In genomic region chr18:28040216-28040615, GRCh38 we compare ENCODE assay signal across 20 cellular contexts.
DNase-seq lines count a peak whose midpoint lies in the region; ATAC-seq and TF ChIP-seq lines count a peak whose summit lies in the region.
"Had no signal": no experiment of that assay in that cellular context is flagged by ENCODE, and none has a peak within 500 bp of the region (broad histone marks: within the 10 kb centered on the region; RNA-seq: fewer than 3 reads in every experiment).

No MANE protein-coding gene starts in this region.

- H3K9ac ChIP-seq in GM23248 (no peak overlapping the region), mesendoderm (ENCODE audit: low read length) (no peak overlapping the region)

- H3K9me3 Mint-ChIP-seq in chondrocyte (ENCODE audit: low read depth) (no peaks in the 10 kb centered on the region), osteocyte (ENCODE audit: unreplicated experiment) (no peaks in the 10 kb centered on the region)
- H3K9me3 Mint-ChIP-seq in activated CD4-positive, alpha-beta T cell treated with anti-CD3 and anti-CD28 coated beads, Interleukin-2, amount 10 ng/mL, durations not matched to agents 24 days and 14 days: no peaks in the 10 kb centered on the region
- no peaks in the 10 kb centered on the region for H3K9me3 Mint-ChIP-seq in stimulated activated naive B cell treated with anti-CD40 and anti-IgM and Interleukin-4, amounts not matched to agents 10 μg/mL and 1 μg/mL and 100 μg/mL, for 72 hours

- no peak overlapping the region for H4K8ac ChIP-seq in mesendoderm (ENCODE audit: low read depth, low read length)

- H3K27me3 ChIP-seq in GM23248 (replicated peaks; ENCODE audit: insufficient read depth) (no peaks in the 10 kb centered on the region), mesendoderm (ENCODE audit: insufficient read depth, low read length, poor library complexity) (no peaks in the 10 kb centered on the region)

- no peak overlapping the region for H3K4me2 ChIP-seq in GM23248 (ENCODE audit: unreplicated experiment)
- H3K4me2 ChIP-seq in mesendoderm (ENCODE audit: low read length): no peak overlapping the region
- H3K4me2 ChIP-seq: SK-N-SH had no signal

- H3K27me3 Mint-ChIP-seq in chondrocyte (ENCODE audit: low read depth): no peaks in the 10 kb centered on the region
- no peaks in the 10 kb centered on the region for H3K27me3 Mint-ChIP-seq in osteocyte (ENCODE audit: unreplicated experiment)
- H3K27me3 Mint-ChIP-seq in activated CD4-positive, alpha-beta T cell treated with anti-CD3 and anti-CD28 coated beads, Interleukin-2, amount 10 ng/mL, durations not matched to agents 24 days and 14 days: no peaks in the 10 kb centered on the region
- H3K27me3 Mint-ChIP-seq in stimulated activated naive B cell treated with anti-CD40 and anti-IgM and Interleukin-4, amounts not matched to agents 10 μg/mL and 1 μg/mL and 100 μg/mL, for 72 hours: no peaks in the 10 kb centered on the region
- H3K27me3 Mint-ChIP-seq: CD4-positive, CD25-positive, alpha-beta regulatory T cell had no signal

- no peaks in the 10 kb centered on the region for H3K9me2 ChIP-seq in GM23248 (ENCODE audit: insufficient read depth)
- H3K9me2 ChIP-seq: SK-N-SH had no signal

- H3K4me3 ChIP-seq in GM23248: no peak overlapping the region
- no peak overlapping the region for H3K4me3 ChIP-seq in mesendoderm (ENCODE audit: low read length)
- H3K4me3 ChIP-seq: K562 had no signal

- H3K27ac Mint-ChIP-seq in chondrocyte (ENCODE audit: unreplicated experiment) (peak overlapping the region; percentile 87), osteocyte (ENCODE audit: unreplicated experiment) (peak overlapping the region; percentile 20)
- no peak overlapping the region for H3K27ac Mint-ChIP-seq in activated CD4-positive, alpha-beta T cell treated with anti-CD3 and anti-CD28 coated beads, Interleukin-2, amount 10 ng/mL, durations not matched to agents 24 days and 14 days
- no peak overlapping the region for H3K27ac Mint-ChIP-seq in stimulated activated naive B cell treated with anti-CD40 and anti-IgM and Interleukin-4, amounts not matched to agents 10 μg/mL and 1 μg/mL and 100 μg/mL, for 72 hours
- H3K27ac Mint-ChIP-seq: CD4-positive, CD25-positive, alpha-beta regulatory T cell had no signal

- H2BK120ac ChIP-seq in mesendoderm (ENCODE audit: low read depth, low read length): no peak overlapping the region

- no peak overlapping the region for H2BK5ac ChIP-seq in mesendoderm (ENCODE audit: low read length)

- TF ChIP-seq CTCF in chondrocyte (IDR thresholded peaks at IDR 0.05) (no peak), osteocyte (IDR thresholded peaks at IDR 0.05) (no peak)

- no peak overlapping the region for H2BK15ac ChIP-seq in mesendoderm (replicated peaks; ENCODE audit: low read depth)

- H3K27ac ChIP-seq in GM23248 (peak overlapping the region; percentile 78), mesendoderm (ENCODE audit: low read depth, low read length) (no peak overlapping the region)

- intact Hi-C loops in activated CD4-positive, alpha-beta T cell treated with anti-CD3 and anti-CD28 coated beads, Interleukin-2, amount 10 ng/mL, durations not matched to agents 24 days and 14 days (cut with micrococcal nuclease): no loop called here

- no peak overlapping the region for H2AFZ ChIP-seq in GM23248

- in situ Hi-C loops in GM23248 (cut with MboI): no loop called here

- H3K4ac ChIP-seq in mesendoderm (ENCODE audit: low read depth, low read length): no peak overlapping the region

- no peak for ATAC-seq in stimulated activated naive B cell treated with anti-CD40 and anti-IgM and Interleukin-4, amounts not matched to agents 10 μg/mL and 1 μg/mL and 100 μg/mL, for 72 hours (replicated peaks)
- ATAC-seq: K562, Panc1 had no signal

- H3K4me1 Mint-ChIP-seq in chondrocyte (ENCODE audit: low read depth) (peaks cover 55% of the 10 kb centered on the region), osteocyte (ENCODE audit: unreplicated experiment) (peaks cover 31% of the 10 kb centered on the region)
- no peaks in the 10 kb centered on the region for H3K4me1 Mint-ChIP-seq in activated CD4-positive, alpha-beta T cell treated with anti-CD3 and anti-CD28 coated beads, Interleukin-2, amount 10 ng/mL, durations not matched to agents 24 days and 14 days
- H3K4me1 Mint-ChIP-seq in stimulated activated naive B cell treated with anti-CD40 and anti-IgM and Interleukin-4, amounts not matched to agents 10 μg/mL and 1 μg/mL and 100 μg/mL, for 72 hours: no peaks in the 10 kb centered on the region
- H3K4me1 Mint-ChIP-seq: CD4-positive, CD25-positive, alpha-beta regulatory T cell had no signal

- H3K18ac ChIP-seq in mesendoderm (ENCODE audit: low read length): no peak overlapping the region

- H3K56ac ChIP-seq in mesendoderm (ENCODE audit: low read length): no peak overlapping the region

- no peaks in the 10 kb centered on the region for H3K9me3 ChIP-seq in GM23248 (ENCODE audit: low read depth)
- H3K9me3 ChIP-seq: SK-N-SH had no signal

- no peak overlapping the region for H2AK5ac ChIP-seq in mesendoderm (ENCODE audit: low read length)

- H4K20me1 ChIP-seq in GM23248 (ENCODE audit: insufficient read depth): no peaks in the 10 kb centered on the region

- no peaks in the 10 kb centered on the region for H3K36me3 ChIP-seq in GM23248 (ENCODE audit: low read depth)
- H3K36me3 ChIP-seq in mesendoderm (ENCODE audit: control insufficient read depth, insufficient read depth, low read length): no peaks in the 10 kb centered on the region

- H3K79me1 ChIP-seq in mesendoderm (ENCODE audit: low read length): peaks cover 7% of the 10 kb centered on the region

- H3K23ac ChIP-seq in mesendoderm (ENCODE audit: low read length): no peak overlapping the region

- WGBS in GM23248 (ENCODE audit: low coverage in 1 of 2, low lambda C conversion rate in 2 of 2, missing lambda C conversion rate in 2 of 2), 2 experiments: 68 to 73% methylated on average over 2 of the region's 2 CpGs
- WGBS in mesendoderm (ENCODE audit: extremely low coverage, insufficient coverage, low lambda C conversion rate): no CpG with 5 or more reads among the region's 2 CpGs

- H3K4me3 Mint-ChIP-seq in chondrocyte (ENCODE audit: unreplicated experiment) (no peak overlapping the region), osteocyte (ENCODE audit: unreplicated experiment) (no peak overlapping the region)
- no peak overlapping the region for H3K4me3 Mint-ChIP-seq in activated CD4-positive, alpha-beta T cell treated with anti-CD3 and anti-CD28 coated beads, Interleukin-2, amount 10 ng/mL, durations not matched to agents 24 days and 14 days
- H3K4me3 Mint-ChIP-seq in stimulated activated naive B cell treated with anti-CD40 and anti-IgM and Interleukin-4, amounts not matched to agents 10 μg/mL and 1 μg/mL and 100 μg/mL, for 72 hours: no peak overlapping the region
- H3K4me3 Mint-ChIP-seq: CD4-positive, CD25-positive, alpha-beta regulatory T cell had no signal

- DNase-seq in GM23248 (no peak), LHCN-M2 (ENCODE audit: low read depth) (peak; percentile 51), chondrocyte (ENCODE audit: low spot score) (no peak), osteocyte (ENCODE audit: extremely low spot score, unreplicated experiment) (no peak), mesendoderm (no peak), DMS153 treated with DMSO at 0.1 percent for 48 hours (lab: John Stamatoyannopoulos, UW; ENCODE audit: unreplicated experiment) (no peak)
- DNase-seq in activated CD4-positive, alpha-beta T cell treated with anti-CD3 and anti-CD28 coated beads, Interleukin-2, amount 10 ng/mL, durations not matched to agents 24 days and 14 days: no peak
- no peak for DNase-seq in stimulated activated naive B cell treated with anti-CD40 and anti-IgM and Interleukin-4, amounts not matched to agents 10 μg/mL and 1 μg/mL and 100 μg/mL, for 72 hours
- DNase-seq: CD4-positive, CD25-positive, alpha-beta regulatory T cell; COR-L47; NCI-H1092; NCI-H1436 treated with DMSO at 0.1 percent for 48 hours; NCI-H2029 treated with DMSO at 0.1 percent for 48 hours; NCI-H2171 treated with DMSO at 0.1 percent for 48 hours; NCI-H524 treated with DMSO at 0.1 percent for 48 hours; NCI-H82; SIG-M5; SK-N-SH had no signal

- H3K79me2 ChIP-seq in GM23248 (ENCODE audit: insufficient read depth) (peaks cover 90% of the 10 kb centered on the region), mesendoderm (ENCODE audit: control insufficient read depth, insufficient read depth, low read length) (peaks cover 7% of the 10 kb centered on the region)

- H3K4me1 ChIP-seq in GM23248 (ENCODE audit: insufficient read depth) (peaks cover 18% of the 10 kb centered on the region), mesendoderm (ENCODE audit: control insufficient read depth, low read depth, low read length) (peaks cover 2% of the 10 kb centered on the region)

- no peak overlapping the region for H4K5ac ChIP-seq in mesendoderm (ENCODE audit: low read length)

- peaks cover 39% of the 10 kb centered on the region; the same call in 1 of the 2 replicates for H3F3A ChIP-seq in GM23248 (ENCODE audit: insufficient read depth)

- H3K36me3 Mint-ChIP-seq in chondrocyte (ENCODE audit: low read depth) (peaks cover 1% of the 10 kb centered on the region), osteocyte (ENCODE audit: unreplicated experiment) (no peaks in the 10 kb centered on the region)
- no peaks in the 10 kb centered on the region for H3K36me3 Mint-ChIP-seq in activated CD4-positive, alpha-beta T cell treated with anti-CD3 and anti-CD28 coated beads, Interleukin-2, amount 10 ng/mL, durations not matched to agents 24 days and 14 days (ENCODE audit: low read depth)
- no peaks in the 10 kb centered on the region for H3K36me3 Mint-ChIP-seq in stimulated activated naive B cell treated with anti-CD40 and anti-IgM and Interleukin-4, amounts not matched to agents 10 μg/mL and 1 μg/mL and 100 μg/mL, for 72 hours
- H3K36me3 Mint-ChIP-seq: CD4-positive, CD25-positive, alpha-beta regulatory T cell had no signal

Comparison
In these comparisons a context has a peak if more than half of its experiments do, and no peak if none do; other contexts are left out.
1. H3K27ac Mint-ChIP-seq: peak in chondrocyte (single experiment) and osteocyte (single experiment); none in activated CD4-positive, alpha-beta T cell treated with anti-CD3 and anti-CD28 coated beads, Interleukin-2, amount 10 ng/mL, durations not matched to agents 24 days and 14 days (single experiment) and stimulated activated naive B cell treated with anti-CD40 and anti-IgM and Interleukin-4, amounts not matched to agents 10 μg/mL and 1 μg/mL and 100 μg/mL, for 72 hours (single experiment).